In genomic region chr7:147199868-147200267, GRCh38 we compare ENCODE assay signal across 22 cellular contexts.
"Had no signal": no experiment of that assay in that cellular context is flagged by ENCODE, and none has a peak within 500 bp of the region (broad histone marks: within the 10 kb centered on the region; RNA-seq: fewer than 3 reads in every experiment).

No MANE protein-coding gene starts in this region.

- H3K27me3 Mint-ChIP-seq: naive thymus-derived CD4-positive, alpha-beta T cell; progenitor cell of endocrine pancreas; stimulated activated naive CD8-positive, alpha-beta T cell treated with anti-CD3 and anti-CD28 coated beads, Interleukin-15, amount 100 ng/mL, for 72 hours; type B pancreatic cell had no signal

- H3K79me2 ChIP-seq: parathyroid adenoma had no signal

- H3K9me3 Mint-ChIP-seq: nephron, type B pancreatic cell had no signal

- H3K4me1 Mint-ChIP-seq: naive thymus-derived CD4-positive, alpha-beta T cell; nephron; stimulated activated naive CD8-positive, alpha-beta T cell treated with anti-CD3 and anti-CD28 coated beads, Interleukin-15, amount 100 ng/mL, for 72 hours had no signal

- H3K4me1 ChIP-seq: lower lobe of right lung, parathyroid adenoma, right lobe of liver, suprapubic skin, tibial artery had no signal

- H3K36me3 Mint-ChIP-seq: naive thymus-derived CD4-positive, alpha-beta T cell; type B pancreatic cell had no signal

- H2AFZ ChIP-seq: parathyroid adenoma had no signal

- H3K9me3 ChIP-seq: lower lobe of right lung, neutrophil, right lobe of liver, suprapubic skin, tibial artery had no signal

- ATAC-seq: left ventricle myocardium superior; lower lobe of right lung; naive thymus-derived CD4-positive, alpha-beta T cell; right lobe of liver; stimulated activated naive CD8-positive, alpha-beta T cell treated with anti-CD3 and anti-CD28 coated beads, Interleukin-15, amount 100 ng/mL, for 72 hours had no signal

- H3K27me3 ChIP-seq: neutrophil, right lobe of liver, suprapubic skin, tibial artery had no signal

- H3K27ac Mint-ChIP-seq: naive thymus-derived CD4-positive, alpha-beta T cell; nephron; progenitor cell of endocrine pancreas; stimulated activated naive CD8-positive, alpha-beta T cell treated with anti-CD3 and anti-CD28 coated beads, Interleukin-15, amount 100 ng/mL, for 72 hours; type B pancreatic cell had no signal

- H3K27ac ChIP-seq: coronary artery, lower lobe of right lung, neutrophil, parathyroid adenoma, right lobe of liver, suprapubic skin, tibial artery had no signal

- DNase-seq: dermis blood vessel endothelial cell; effector memory CD4-positive, alpha-beta T cell; erythroblast; hypothalamus; left ventricle myocardium superior; lower lobe of right lung; naive thymus-derived CD4-positive, alpha-beta T cell; right lobe of liver; small intestine; stimulated activated CD4-positive, alpha-beta T cell treated with anti-CD3 and anti-CD28 coated beads, Interleukin-15, amount 100 ng/mL, for 24 hours; stimulated activated CD4-positive, alpha-beta T cell treated with anti-CD3 and anti-CD28 coated beads, Interleukin-2, amount 100 ng/mL, for 48 hours; stimulated activated CD8-positive, alpha-beta memory T cell treated with anti-CD3 and anti-CD28 coated beads, Interleukin-4, amount 100 ng/mL, for 48 hours; stimulated activated naive CD4-positive, alpha-beta T cell; stimulated activated naive CD8-positive, alpha-beta T cell treated with anti-CD3 and anti-CD28 coated beads, Interleukin-15, amount 100 ng/mL, for 72 hours; tibial artery had no signal

- H3K4me3 Mint-ChIP-seq: naive thymus-derived CD4-positive, alpha-beta T cell; nephron; stimulated activated naive CD8-positive, alpha-beta T cell treated with anti-CD3 and anti-CD28 coated beads, Interleukin-15, amount 100 ng/mL, for 72 hours; type B pancreatic cell had no signal

- H3K9ac ChIP-seq: parathyroid adenoma had no signal

- H3K36me3 ChIP-seq: lower lobe of right lung, neutrophil, right lobe of liver, suprapubic skin, tibial artery had no signal

- H3K4me3 ChIP-seq: coronary artery, lower lobe of right lung, right lobe of liver, suprapubic skin, tibial artery had no signal
